Comparison of ENCODE assay signal across 30 cellular contexts in genomic region chr4:183356173-183356825, GRCh38. TPM values are rescaled to one million over a fixed set of nuclear protein-coding genes. Genes with fewer than 3 reads are reported as not detected.
DNase-seq lines count a peak whose midpoint lies in the region; ATAC-seq and TF ChIP-seq lines count a peak whose summit lies in the region.
"Had no signal": no experiment of that assay in that cellular context is flagged by ENCODE, and none has a peak within 500 bp of the region (broad histone marks: within the 10 kb centered on the region; RNA-seq: fewer than 3 reads in every experiment).

No MANE protein-coding gene starts in this region.

- peak overlapping the region; percentile 37; the same call in 1 of the 2 replicates for H3K4me2 ChIP-seq in PC-3 (ENCODE audit: low read length)
- H3K4me2 ChIP-seq: BLaER1 had no signal

- no peaks in the 10 kb centered on the region for H3K79me2 ChIP-seq in PC-3 (ENCODE audit: low read length)

- H3K9ac ChIP-seq in PC-3 (ENCODE audit: low read length), result no peak overlapping the region
- H3K9ac ChIP-seq: BLaER1 had no signal

- H4K20me1 ChIP-seq in PC-3 (ENCODE audit: low read length), result no peaks in the 10 kb centered on the region
- H4K20me1 ChIP-seq: BLaER1 had no signal

- no peaks in the 10 kb centered on the region for H3K9me3 Mint-ChIP-seq in MCF 10A (ENCODE audit: unreplicated experiment)
- H3K9me3 Mint-ChIP-seq: activated CD4-positive, alpha-beta memory T cell treated with anti-CD3 and anti-CD28 coated beads, Interleukin-2, amount 10 ng/mL, durations not matched to agents 7 days and 5 days; activated naive CD4-positive, alpha-beta T cell treated with anti-CD3 and anti-CD28 coated beads, Interleukin-2, amount 10 ng/mL, durations not matched to agents 7 days and 5 days; memory B cell; naive B cell had no signal

- H2AFZ ChIP-seq in PC-3 (ENCODE audit: low read length), result no peak overlapping the region

- H3K27me3 Mint-ChIP-seq in MCF 10A (ENCODE audit: insufficient read depth, unreplicated experiment), result no peaks in the 10 kb centered on the region
- H3K27me3 Mint-ChIP-seq: activated CD4-positive, alpha-beta memory T cell treated with anti-CD3 and anti-CD28 coated beads, Interleukin-2, amount 10 ng/mL, durations not matched to agents 7 days and 5 days had no signal

- H3K27ac ChIP-seq in breast epithelium (no peak overlapping the region), PC-3 (ENCODE audit: low read length) (no peak overlapping the region)
- H3K27ac ChIP-seq: BLaER1, esophagus muscularis mucosa, HL-60, ovary, SJSA1 had no signal

- POLR2A ChIA-PET in MCF 10A (lab: Yijun Ruan, JAX), result interaction anchor here (1.2 to 1.6 kb wide), 2 partner anchors 21 to 87 kb away, joined by 5 to 12 read pairs; partner anchors contain the start of gene CDKN2AIP
- POLR2A ChIA-PET in PC-3 (lab: Charles Lee; ENCODE audit: unreplicated experiment), result no interaction called here

- ATAC-seq in PC-3 (no peak), sciatic nerve (no peak)
- ATAC-seq: HepG2 had no signal

- peaks cover 7% of the 10 kb centered on the region for H3K36me3 Mint-ChIP-seq in MCF 10A (ENCODE audit: insufficient read depth, unreplicated experiment)
- H3K36me3 Mint-ChIP-seq: activated naive CD4-positive, alpha-beta T cell treated with anti-CD3 and anti-CD28 coated beads, Interleukin-2, amount 10 ng/mL, durations not matched to agents 7 days and 5 days; memory B cell; naive B cell; type B pancreatic cell had no signal

- TF ChIP-seq CTCF in MCF 10A (IDR thresholded peaks at IDR 0.05; ENCODE audit: unreplicated experiment), result no peak
- TF ChIP-seq CTCF in breast epithelium (IDR thresholded peaks at IDR 0.05), result no peak
- TF ChIP-seq CTCF in PC-3 (conservative IDR thresholded peaks at IDR 0.05; ENCODE audit: low read depth, low read length), result no peak

- no TSS peak for BruUV-seq in MCF 10A (replicated peaks; lab: Mats Ljungman, UMichigan)
- no TSS peak for BruUV-seq in PC-3 (replicated peaks; lab: Mats Ljungman, UMichigan)

- H3F3A ChIP-seq in PC-3 (ENCODE audit: low read length, unreplicated experiment), result no peaks in the 10 kb centered on the region

- H3K4me3 Mint-ChIP-seq in MCF 10A (ENCODE audit: unreplicated experiment), result no peak overlapping the region
- H3K4me3 Mint-ChIP-seq: activated CD4-positive, alpha-beta memory T cell treated with anti-CD3 and anti-CD28 coated beads, Interleukin-2, amount 10 ng/mL, durations not matched to agents 7 days and 5 days; activated naive CD4-positive, alpha-beta T cell treated with anti-CD3 and anti-CD28 coated beads, Interleukin-2, amount 10 ng/mL, durations not matched to agents 7 days and 5 days; memory B cell; type B pancreatic cell had no signal

- H3K4me1 Mint-ChIP-seq in MCF 10A (ENCODE audit: insufficient read depth, unreplicated experiment), result peaks cover 42% of the 10 kb centered on the region
- H3K4me1 Mint-ChIP-seq: activated CD4-positive, alpha-beta memory T cell treated with anti-CD3 and anti-CD28 coated beads, Interleukin-2, amount 10 ng/mL, durations not matched to agents 7 days and 5 days; activated naive CD4-positive, alpha-beta T cell treated with anti-CD3 and anti-CD28 coated beads, Interleukin-2, amount 10 ng/mL, durations not matched to agents 7 days and 5 days; memory B cell; naive B cell had no signal

- intact Hi-C loops in MCF 10A (cut with micrococcal nuclease) (no loop called here), breast epithelium (cut with DNase I; ENCODE audit: low total_unique reads) (no loop called here), PC-3 (cut with micrococcal nuclease) (no loop called here), sciatic nerve (cut with DNase I) (no loop called here)

- CTCF ChIA-PET in MCF 10A (lab: Yijun Ruan, JAX), result interaction anchor here (0.6 to 1.6 kb wide), 4 partner anchors 64 to 256 kb away, joined by 3 to 5 read pairs (median 3); no protein-coding TSS in a partner anchor
- CTCF ChIA-PET in PC-3 (lab: Charles Lee), result no interaction called here

- H3K27me3 ChIP-seq in breast epithelium (no peaks in the 10 kb centered on the region), PC-3 (ENCODE audit: low read length) (no peaks in the 10 kb centered on the region)
- H3K27me3 ChIP-seq: BLaER1, ovary, SJSA1 had no signal

- peak overlapping the region; percentile 16 for H3K27ac Mint-ChIP-seq in MCF 10A (ENCODE audit: low read depth, unreplicated experiment)
- H3K27ac Mint-ChIP-seq: activated CD4-positive, alpha-beta memory T cell treated with anti-CD3 and anti-CD28 coated beads, Interleukin-2, amount 10 ng/mL, durations not matched to agents 7 days and 5 days; activated naive CD4-positive, alpha-beta T cell treated with anti-CD3 and anti-CD28 coated beads, Interleukin-2, amount 10 ng/mL, durations not matched to agents 7 days and 5 days; memory B cell; naive B cell; type B pancreatic cell had no signal

- TF ChIP-seq POLR2A in breast epithelium (IDR thresholded peaks at IDR 0.05), result no peak

- H3K36me3 ChIP-seq in breast epithelium (no peaks in the 10 kb centered on the region), PC-3 (ENCODE audit: low read depth, low read length) (no peaks in the 10 kb centered on the region)
- H3K36me3 ChIP-seq: BLaER1, esophagus muscularis mucosa, ovary, SJSA1 had no signal

- DNase-seq in MCF 10A (ENCODE audit: unreplicated experiment) (no peak), breast epithelium (ENCODE audit: low spot score in 2 of 2) (no peak), PC-3 (no peak), left kidney (ENCODE audit: low read depth, low spot score) (peak; percentile 88), sciatic nerve (ENCODE audit: low spot score) (peak; percentile 27), DMS53 (lab: John Stamatoyannopoulos, UW) (no peak), retina (no peak), GM19238 (ENCODE audit: insufficient read length, low spot score) (no peak)
- DNase-seq: ACHN; activated CD4-positive, alpha-beta memory T cell treated with anti-CD3 and anti-CD28 coated beads, Interleukin-2, amount 10 ng/mL, durations not matched to agents 7 days and 5 days; activated CD8-positive, alpha-beta memory T cell treated with anti-CD3 and anti-CD28 coated beads, Interleukin-2, amount 50 U/mL, for 48 hours; activated naive CD4-positive, alpha-beta T cell treated with anti-CD3 and anti-CD28 coated beads, Interleukin-2, amount 10 ng/mL, durations not matched to agents 7 days and 5 days; DND-41; naive B cell; NCI-H524 treated with DMSO at 0.1 percent for 48 hours; ovary; stimulated activated CD4-positive, alpha-beta T cell treated with anti-CD3 and anti-CD28 coated beads, Interleukin-2, amount 100 ng/mL, for 48 hours; substantia nigra had no signal

- H3K9me3 ChIP-seq in breast epithelium, result no peaks in the 10 kb centered on the region
- no peaks in the 10 kb centered on the region for H3K9me3 ChIP-seq in PC-3 (ENCODE audit: low read length)
- H3K9me3 ChIP-seq: BLaER1, ovary had no signal

- H3K4me3 ChIP-seq in breast epithelium (no peak overlapping the region), PC-3 (ENCODE audit: low read length) (no peak overlapping the region)
- H3K4me3 ChIP-seq: BLaER1, esophagus muscularis mucosa, ovary, SJSA1 had no signal

- H3K4me1 ChIP-seq in breast epithelium, result no peaks in the 10 kb centered on the region
- peaks cover 15% of the 10 kb centered on the region for H3K4me1 ChIP-seq in PC-3 (ENCODE audit: insufficient read depth, low read length)
- H3K4me1 ChIP-seq: esophagus muscularis mucosa had no signal

- H3K9me2 ChIP-seq in PC-3 (replicated peaks; ENCODE audit: low read length), result no peaks in the 10 kb centered on the region

RNA-seq across cellular contexts. Expression of gene CLDN24, which starts 34.1 kb away (rescaled TPM):
- not detected in 2 replicates for total RNA-seq in MCF 10A (2022)
- total RNA-seq in breast epithelium, result not detected
- not detected in 2 replicates for total RNA-seq in PC-3 (2014; rRNA removed)
- total RNA-seq in sciatic nerve, result not detected
- total RNA-seq: activated CD4-positive, alpha-beta memory T cell treated with anti-CD3 and anti-CD28 coated beads, Interleukin-2, amount 10 ng/mL, durations not matched to agents 7 days and 5 days; bronchial epithelial cell; esophagus muscularis mucosa; frontal cortex; HepG2; LHCN-M2; ovary; RPMI7951; SJSA1; T-helper 1 cell treated with Interleukin-12 subunit alpha and Interleukin-12 subunit beta and Interleukin-4 antibody, amounts not matched to agents 30 ng/mL and 1 ng/mL, for 36 hours had no signal

RNA-seq across cellular contexts. Expression of gene CLDN22, which starts 36.2 kb away (rescaled TPM):
- total RNA-seq in MCF 10A (2022) (not detected in 2 replicates), breast epithelium (not detected), PC-3 (2014; rRNA removed) (not detected in 2 replicates), sciatic nerve (not detected)
- total RNA-seq: activated CD4-positive, alpha-beta memory T cell treated with anti-CD3 and anti-CD28 coated beads, Interleukin-2, amount 10 ng/mL, durations not matched to agents 7 days and 5 days; bronchial epithelial cell; esophagus muscularis mucosa; frontal cortex; HepG2; LHCN-M2; RPMI7951; SJSA1; T-helper 1 cell treated with Interleukin-12 subunit alpha and Interleukin-12 subunit beta and Interleukin-4 antibody, amounts not matched to agents 30 ng/mL and 1 ng/mL, for 36 hours had no signal

Comparison
In these comparisons a context has a peak if more than half of its experiments do, and no peak if none do; other contexts are left out.
1. DNase-seq: peak in left kidney (single experiment) and sciatic nerve (single experiment); none in MCF 10A (single experiment), breast epithelium (0 of 2), PC-3 (single experiment), DMS53 (single experiment), retina (single experiment) and GM19238 (single experiment).